ENCODE assay signal across 11 cellular contexts in genomic region chr17:77408284-77408683, GRCh38.
A peak's percentile ranks its signal among the peaks of the same experiment; 100 is the strongest.
DNase-seq lines count a peak whose midpoint lies in the region; ATAC-seq and TF ChIP-seq lines count a peak whose summit lies in the region.
"Had no signal": no experiment of that assay in that cellular context is flagged by ENCODE, and none has a peak within 500 bp of the region (broad histone marks: within the 10 kb centered on the region; RNA-seq: fewer than 3 reads in every experiment).

No MANE protein-coding gene starts in this region.

- peaks cover 11 to 93% (median 54%) of the 10 kb centered on the region in 4 donors for H3K4me1 Mint-ChIP-seq in CD4-positive, CD25-positive, alpha-beta regulatory T cell
- H3K4me1 Mint-ChIP-seq in osteocyte (ENCODE audit: unreplicated experiment), result peaks cover 93% of the 10 kb centered on the region

- intact Hi-C loops in Panc1 (cut with micrococcal nuclease; ENCODE audit: unreplicated experiment), result no loop called here
- intact Hi-C loops in dorsolateral prefrontal cortex (cut with DNase I), result loop anchor here in 1 of 2 donors (1.0 kb wide), 1 partner anchor 18 kb away; no protein-coding TSS in a partner anchor

- no TSS peak for BruUV-seq in Panc1 (replicated peaks; lab: Mats Ljungman, UMichigan)

- 41 to 51% methylated on average over 9 of the region's 9 CpGs for whole genome bisulfite sequencing in esophagus, 2 donors

- H3K27ac ChIP-seq in CD4-positive, CD25-positive, alpha-beta regulatory T cell (ENCODE audit: insufficient read depth, low read length, poor library complexity, severe bottlenecking), result peak overlapping the region; percentile 89
- H3K27ac ChIP-seq in Panc1 (ENCODE audit: low read length) (peak overlapping the region; percentile 20), esophagus (ENCODE audit: low read depth in 2 of 2, low read length in 1 of 2) (peak overlapping the region; percentile 83 to 84), dorsolateral prefrontal cortex (peak overlapping the region in 7 of 59 donors; percentile 8 to 73 (median 36))

- no peak for TF ChIP-seq CTCF in Panc1 (IDR thresholded peaks at IDR 0.05)
- TF ChIP-seq CTCF in osteocyte (IDR thresholded peaks at IDR 0.05), result no peak
- no peak for TF ChIP-seq CTCF in dorsolateral prefrontal cortex (IDR thresholded peaks at IDR 0.05 in 54 of 56, conservative IDR thresholded peaks at IDR 0.05 in 2 of 56; ENCODE audit: low read depth in 1 of 56, partially characterized antibody in 56 of 56)

- CTCF ChIA-PET in Panc1 (lab: Charles Lee), result no interaction called here

- in situ Hi-C loops in Panc1 (cut with HindIII; ENCODE audit: low pct_unique_long_range_greater_than_20kb, low sequenced_read_pairs), result no loop called here

- ATAC-seq in CD4-positive, CD25-positive, alpha-beta regulatory T cell (ENCODE audit: low read depth in 2 of 2), result no peak
- ATAC-seq in Panc1 (no peak), GM19351 (IDR thresholded peaks at IDR 0.05; ENCODE audit: unreplicated experiment) (no peak)

- H3K9me3 Mint-ChIP-seq in CD4-positive, CD25-positive, alpha-beta regulatory T cell, result no peaks in the 10 kb centered on the region
- H3K9me3 Mint-ChIP-seq in osteocyte (ENCODE audit: unreplicated experiment), result no peaks in the 10 kb centered on the region

- no peaks in the 10 kb centered on the region for H3K9me3 ChIP-seq in CD4-positive, CD25-positive, alpha-beta regulatory T cell (ENCODE audit: control insufficient read depth in 2 of 2, low read length in 2 of 2)
- H3K9me3 ChIP-seq in Panc1 (ENCODE audit: control insufficient read depth, insufficient read depth, low read depth, low read length) (no peaks in the 10 kb centered on the region), esophagus (ENCODE audit: control insufficient read depth in 2 of 2, insufficient read depth in 1 of 2, low read depth in 1 of 2, low read length in 1 of 2) (no peaks in the 10 kb centered on the region)

- peaks cover 77% of the 10 kb centered on the region for H3K4me1 ChIP-seq in CD4-positive, CD25-positive, alpha-beta regulatory T cell (ENCODE audit: control insufficient read depth, insufficient read depth, low read length, poor library complexity, severe bottlenecking)
- H3K4me1 ChIP-seq in Panc1 (ENCODE audit: control insufficient read depth, insufficient read depth, low read length) (peaks cover 82% of the 10 kb centered on the region), esophagus (ENCODE audit: control insufficient read depth in 2 of 2, insufficient read depth in 2 of 2, low read length in 1 of 2) (peaks cover 15 to 37% of the 10 kb centered on the region in 2 donors)

- peaks cover 5% of the 10 kb centered on the region for H3K36me3 ChIP-seq in CD4-positive, CD25-positive, alpha-beta regulatory T cell (ENCODE audit: control insufficient read depth, insufficient read depth, low read length)
- H3K36me3 ChIP-seq in Panc1 (ENCODE audit: control insufficient read depth, insufficient read depth, low read length) (no peaks in the 10 kb centered on the region), esophagus (ENCODE audit: control insufficient read depth in 2 of 2, insufficient read depth in 2 of 2, low read length in 1 of 2) (peaks cover 0 to under 1% of the 10 kb centered on the region in 2 donors)

- peaks cover 6% of the 10 kb centered on the region for H3K27me3 Mint-ChIP-seq in CD4-positive, CD25-positive, alpha-beta regulatory T cell
- no peaks in the 10 kb centered on the region for H3K27me3 Mint-ChIP-seq in osteocyte (ENCODE audit: unreplicated experiment)

- POLR2A ChIA-PET in Panc1 (lab: Charles Lee), result no interaction called here

- H3K36me3 Mint-ChIP-seq in CD4-positive, CD25-positive, alpha-beta regulatory T cell, result peaks cover 34% of the 10 kb centered on the region
- peaks cover 11% of the 10 kb centered on the region for H3K36me3 Mint-ChIP-seq in osteocyte (ENCODE audit: unreplicated experiment)

- no peak for DNase-seq in CD4-positive, CD25-positive, alpha-beta regulatory T cell
- no peak for DNase-seq in Panc1 (ENCODE audit: low read depth, low spot score)
- DNase-seq in osteocyte (ENCODE audit: extremely low spot score, unreplicated experiment), result no peak
- no peak for DNase-seq in dedifferentiated amniotic fluid mesenchymal stem cell (ENCODE audit: extremely low spot score)
- DNase-seq in NCI-H2029 (lab: John Stamatoyannopoulos, UW), result no peak
- DNase-seq in dorsolateral prefrontal cortex, result no peak
- DNase-seq: activated effector memory CD4-positive, alpha-beta T cell treated with anti-CD3 and anti-CD28 coated beads, Interleukin-2, amount 50 U/mL, for 16 hours; DMS53; foreskin fibroblast had no signal

- H3K4me3 ChIP-seq in CD4-positive, CD25-positive, alpha-beta regulatory T cell (ENCODE audit: low read depth, low read length), result no peak overlapping the region
- H3K4me3 ChIP-seq in Panc1 (ENCODE audit: low read depth in 2 of 2, low read length in 2 of 2), result no peak overlapping the region
- H3K4me3 ChIP-seq in esophagus (ENCODE audit: low read depth in 1 of 2, low read length in 2 of 2), result no peak overlapping the region
- H3K4me3 ChIP-seq in dorsolateral prefrontal cortex, result no peak overlapping the region

- no peaks in the 10 kb centered on the region for H3K27me3 ChIP-seq in CD4-positive, CD25-positive, alpha-beta regulatory T cell (ENCODE audit: control insufficient read depth, insufficient read depth, low read length)
- H3K27me3 ChIP-seq in Panc1 (ENCODE audit: control insufficient read depth, insufficient read depth, low read length), result no peaks in the 10 kb centered on the region
- no peaks in the 10 kb centered on the region for H3K27me3 ChIP-seq in esophagus (ENCODE audit: control insufficient read depth in 1 of 2, insufficient read depth in 2 of 2, low read length in 2 of 2)
- no peaks in the 10 kb centered on the region for H3K27me3 ChIP-seq in dorsolateral prefrontal cortex

- peak overlapping the region; percentile 56 to 99 (median 82) for H3K4me3 Mint-ChIP-seq in CD4-positive, CD25-positive, alpha-beta regulatory T cell
- H3K4me3 Mint-ChIP-seq in osteocyte (ENCODE audit: unreplicated experiment), result peak overlapping the region; percentile 51

- peak overlapping the region; percentile 89 to 96 (median 93) for H3K27ac Mint-ChIP-seq in CD4-positive, CD25-positive, alpha-beta regulatory T cell
- H3K27ac Mint-ChIP-seq in osteocyte (ENCODE audit: unreplicated experiment), result peak overlapping the region; percentile 88
